Comparison of ENCODE assay signal across 11 cellular contexts in the genomic region with DNA sequence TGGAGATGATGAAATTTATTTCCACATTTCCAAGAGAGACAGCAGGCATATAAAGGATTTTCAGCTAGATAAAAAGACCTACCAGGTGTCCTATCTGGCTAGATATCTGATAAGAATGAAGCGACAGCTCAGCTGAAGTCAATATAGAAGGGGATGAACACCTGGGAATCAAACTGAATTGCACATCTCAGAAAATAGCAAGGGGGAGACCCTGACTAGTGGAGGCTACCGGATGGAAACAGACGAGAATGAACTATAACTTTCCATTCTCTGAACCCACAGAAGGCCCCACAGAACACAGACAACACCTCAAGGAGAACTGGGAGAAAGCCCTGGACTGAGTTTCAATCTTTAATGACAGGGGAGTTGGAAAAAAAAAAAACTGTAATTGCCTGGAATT. TPM values are rescaled to one million over a fixed set of nuclear protein-coding genes. Genes with fewer than 3 reads are reported as not detected.
DNase-seq lines count a peak whose midpoint lies in the region; ATAC-seq, FAIRE-seq and TF ChIP-seq lines count a peak whose summit lies in the region.
"Had no signal": no experiment of that assay in that cellular context is flagged by ENCODE, and none has a peak within 500 bp of the region (broad histone marks: within the 10 kb centered on the region; RNA-seq: fewer than 3 reads in every experiment).

No MANE protein-coding gene starts in this region.

- no peaks in the 10 kb centered on the region for H3K9me3 Mint-ChIP-seq in CD8-positive, alpha-beta T cell
- no peaks in the 10 kb centered on the region for H3K9me3 Mint-ChIP-seq in chondrocyte (ENCODE audit: low read depth)

- peak overlapping the region; percentile 32 for H3K27ac ChIP-seq in CD8-positive, alpha-beta T cell (ENCODE audit: low read depth, low read length)
- no peak overlapping the region for H3K27ac ChIP-seq in body of pancreas
- no peak overlapping the region for H3K27ac ChIP-seq in pancreas
- H3K27ac ChIP-seq: SJSA1 had no signal

- FAIRE-seq in pancreas (lab: Jason Lieb, UNC) = no peak

- peak; percentile 34 for ATAC-seq in CD8-positive, alpha-beta T cell
- ATAC-seq in GM19372 (IDR thresholded peaks at IDR 0.05; ENCODE audit: low read depth, unreplicated experiment) (peak; percentile 68), HG03442 (IDR thresholded peaks at IDR 0.05; ENCODE audit: unreplicated experiment) (peak; percentile 46), body of pancreas (no peak), pancreas (no peak)

- no peak for TF ChIP-seq CTCF in CD8-positive, alpha-beta T cell (IDR thresholded peaks at IDR 0.05)
- no peak for TF ChIP-seq CTCF in chondrocyte (IDR thresholded peaks at IDR 0.05)
- TF ChIP-seq CTCF in body of pancreas (IDR thresholded peaks at IDR 0.05) = no peak
- no peak for TF ChIP-seq CTCF in pancreas (IDR thresholded peaks at IDR 0.05)

- peaks cover 22% of the 10 kb centered on the region for H3K36me3 Mint-ChIP-seq in CD8-positive, alpha-beta T cell
- H3K36me3 Mint-ChIP-seq in chondrocyte (ENCODE audit: low read depth) = peaks cover 30% of the 10 kb centered on the region

- no peaks in the 10 kb centered on the region for H3K36me3 ChIP-seq in CD8-positive, alpha-beta T cell (ENCODE audit: insufficient read depth, low read length)
- H3K36me3 ChIP-seq in body of pancreas (replicated peaks in 1 of 2; ENCODE audit: insufficient read depth in 1 of 2, low read depth in 2 of 2) (peaks cover 0 to 6% of the 10 kb centered on the region in 2 donors), pancreas (peaks cover 0 to 15% (median 0%) of the 10 kb centered on the region in 3 donors)

- H3K4me3 ChIP-seq in CD8-positive, alpha-beta T cell (ENCODE audit: low read depth, low read length) = peak overlapping the region; percentile 45
- H3K4me3 ChIP-seq in body of pancreas (no peak overlapping the region), pancreas (no peak overlapping the region)
- H3K4me3 ChIP-seq: lung, SJSA1 had no signal

- H3K9me3 ChIP-seq in CD8-positive, alpha-beta T cell (ENCODE audit: low read length) = no peaks in the 10 kb centered on the region
- H3K9me3 ChIP-seq in body of pancreas (no peaks in the 10 kb centered on the region), pancreas (no peaks in the 10 kb centered on the region)
- H3K9me3 ChIP-seq: SJSA1 had no signal

- peaks cover 17% of the 10 kb centered on the region for H3K4me1 Mint-ChIP-seq in CD8-positive, alpha-beta T cell (ENCODE audit: low read depth)
- H3K4me1 Mint-ChIP-seq in chondrocyte (ENCODE audit: low read depth) = no peaks in the 10 kb centered on the region

- no peak for TF ChIP-seq POLR2A in body of pancreas (IDR thresholded peaks at IDR 0.05)

- peak overlapping the region; percentile 89 for H3K4me3 Mint-ChIP-seq in CD8-positive, alpha-beta T cell
- H3K4me3 Mint-ChIP-seq in chondrocyte (ENCODE audit: unreplicated experiment) = no peak overlapping the region

- WGBS in body of pancreas, 2 donors = 77 to 87% methylated on average over 3 of the region's 3 CpGs
- WGBS in pancreas, 2 donors = 86 to 91% methylated on average over 3 of the region's 3 CpGs

- intact Hi-C loops in CD8-positive, alpha-beta T cell (cut with DNase I, micrococcal nuclease) = no loop called here
- intact Hi-C loops in body of pancreas (cut with DNase I) = no loop called here
- intact Hi-C loops in pancreas (cut with DNase I) = no loop called here

- H3K27ac Mint-ChIP-seq in CD8-positive, alpha-beta T cell = peak overlapping the region; percentile 94
- H3K27ac Mint-ChIP-seq in chondrocyte (ENCODE audit: unreplicated experiment) = peak overlapping the region; percentile 36

- peaks cover 7% of the 10 kb centered on the region for H3K4me1 ChIP-seq in CD8-positive, alpha-beta T cell (ENCODE audit: insufficient read depth, low read length)
- H3K4me1 ChIP-seq in body of pancreas (no peaks in the 10 kb centered on the region), pancreas (no peaks in the 10 kb centered on the region)
- H3K4me1 ChIP-seq: SJSA1 had no signal

- POLR2A ChIA-PET in CD8-positive, alpha-beta T cell (lab: Charles Lee) = interaction anchor here (0.7 to 1.3 kb wide), 3 partner anchors 9 to 173 kb away, joined by 3 read pairs; a partner anchor contains a TSS

- H3K27me3 Mint-ChIP-seq in CD8-positive, alpha-beta T cell (ENCODE audit: low read depth) = no peaks in the 10 kb centered on the region
- no peaks in the 10 kb centered on the region for H3K27me3 Mint-ChIP-seq in chondrocyte (ENCODE audit: low read depth)

- CTCF ChIA-PET in CD8-positive, alpha-beta T cell (lab: Charles Lee) = no interaction called here

- DNase-seq in CD8-positive, alpha-beta T cell = no peak
- DNase-seq in chondrocyte (ENCODE audit: low spot score) (no peak), body of pancreas (no peak), COR-L47 (lab: John Stamatoyannopoulos, UW) (no peak), GM19238 (ENCODE audit: insufficient read length, low spot score) (no peak), pancreas (no peak)
- DNase-seq: activated gamma-delta T cell had no signal

- H3K27me3 ChIP-seq in CD8-positive, alpha-beta T cell (ENCODE audit: insufficient read depth, low read length) = no peaks in the 10 kb centered on the region
- H3K27me3 ChIP-seq in body of pancreas (no peaks in the 10 kb centered on the region), pancreas (no peaks in the 10 kb centered on the region)
- H3K27me3 ChIP-seq: SJSA1 had no signal

RNA-seq across cellular contexts. Expression of a gene that starts 51.1 kb away (rescaled TPM):
- 1 to 10 TPM; 4.2 to 4.3 TPM for total RNA-seq in CD8-positive, alpha-beta T cell
- 23.9 to 36.7 TPM (median 25.8 TPM) in 3 replicates for total RNA-seq in chondrocyte
- 10 to 100 TPM; 21.1 to 39.2 TPM for total RNA-seq in body of pancreas
- total RNA-seq in pancreas = 10 to 100 TPM in 1 of 6 donors, 1 to 10 TPM in 5; 4.7 to 11.0 (median 8.6) TPM
- 1 to 10 TPM; 3.5 to 3.6 TPM for polyA plus RNA-seq in pancreas

Comparison
In these comparisons a context has a peak if more than half of its experiments do, and no peak if none do; other contexts are left out.
1. ATAC-seq: peak in CD8-positive, alpha-beta T cell (single experiment), GM19372 (single experiment) and HG03442 (single experiment); none in body of pancreas (single experiment) and pancreas (0 of 4).